Comparison of ENCODE assay signal across 13 cellular contexts in genomic region chr2:9803023-9803805, GRCh38. TPM values are rescaled to one million over a fixed set of nuclear protein-coding genes. Genes with fewer than 3 reads are reported as not detected.
DNase-seq lines count a peak whose midpoint lies in the region; ATAC-seq and TF ChIP-seq lines count a peak whose summit lies in the region.
"Had no signal": no experiment of that assay in that cellular context is flagged by ENCODE, and none has a peak within 500 bp of the region (broad histone marks: within the 10 kb centered on the region; RNA-seq: fewer than 3 reads in every experiment).

No MANE protein-coding gene starts in this region.

- DNase-seq in left ventricle myocardium superior = peak; percentile 36
- no peak for DNase-seq in right atrium auricular region (ENCODE audit: low spot score)
- peak; percentile 34 for DNase-seq in astrocyte of the hippocampus (ENCODE audit: low read depth, low spot score)
- peak; percentile 34 to 57 for DNase-seq in left lung
- DNase-seq in vagina (ENCODE audit: extremely low spot score in 2 of 2) = no peak
- no peak for DNase-seq in erythroblast (lab: John Stamatoyannopoulos, UW)
- DNase-seq: activated CD4-positive, alpha-beta memory T cell treated with anti-CD3 and anti-CD28 coated beads for 36 hours; central memory CD4-positive, alpha-beta T cell; NCI-H1048; stimulated activated CD8-positive, alpha-beta memory T cell treated with anti-CD3 and anti-CD28 coated beads, Interleukin-4, amount 100 ng/mL, for 48 hours; uterus had no signal

- no peaks in the 10 kb centered on the region for H3K36me3 ChIP-seq in right atrium auricular region
- H3K36me3 ChIP-seq in left lung = no peaks in the 10 kb centered on the region
- no peaks in the 10 kb centered on the region for H3K36me3 ChIP-seq in vagina
- H3K36me3 ChIP-seq: uterus had no signal

- intact Hi-C loops in left ventricle myocardium superior (cut with micrococcal nuclease) = no loop called here
- intact Hi-C loops in left lung (cut with DNase I) = loop anchor here in 1 of 2 donors (10.0 kb wide), 1 partner anchor 182 kb away; no protein-coding TSS in a partner anchor
- intact Hi-C loops in vagina (cut with DNase I) = no loop called here

- H3K4me3 ChIP-seq in right atrium auricular region (no peak overlapping the region), left lung (no peak overlapping the region), vagina (no peak overlapping the region)
- H3K4me3 ChIP-seq: uterus had no signal

- H3K9me3 ChIP-seq in right atrium auricular region = no peaks in the 10 kb centered on the region
- no peaks in the 10 kb centered on the region for H3K9me3 ChIP-seq in left lung
- H3K9me3 ChIP-seq in vagina = no peaks in the 10 kb centered on the region
- H3K9me3 ChIP-seq: uterus had no signal

- H3K27ac ChIP-seq in right atrium auricular region (no peak overlapping the region), left lung (peak overlapping the region in 1 of 2 donors; percentile 70), vagina (peak overlapping the region; percentile 97)

- TF ChIP-seq CTCF in right atrium auricular region (IDR thresholded peaks at IDR 0.05) (no peak), left lung (IDR thresholded peaks at IDR 0.05) (no peak), vagina (IDR thresholded peaks at IDR 0.05) (no peak)

- H3K4me1 ChIP-seq in right atrium auricular region (peaks cover 0 to 40% of the 10 kb centered on the region in 2 donors), left lung (peaks cover 4 to 35% of the 10 kb centered on the region in 2 donors), vagina (peaks cover 45% of the 10 kb centered on the region)
- H3K4me1 ChIP-seq: uterus had no signal

- ATAC-seq in left ventricle myocardium superior (no peak), left lung (no peak), GM19324 (IDR thresholded peaks at IDR 0.05; ENCODE audit: low FRiP score, unreplicated experiment) (no peak), HG02763 (IDR thresholded peaks at IDR 0.05; ENCODE audit: unreplicated experiment) (no peak)

- H3K27me3 ChIP-seq in right atrium auricular region (no peaks in the 10 kb centered on the region), left lung (no peaks in the 10 kb centered on the region), vagina (no peaks in the 10 kb centered on the region)
- H3K27me3 ChIP-seq: uterus had no signal

- TF ChIP-seq POLR2A in vagina (IDR thresholded peaks at IDR 0.05) = no peak
- no peak for TF ChIP-seq POLR2A in erythroblast (IDR thresholded peaks at IDR 0.05; ENCODE audit: low read length)

RNA-seq across cellular contexts. Expression of gene TAF1B, which starts 40.1 kb away (rescaled TPM):
- total RNA-seq in left ventricle myocardium superior (3.6 TPM), right atrium auricular region (1 to 10 TPM; 4.0 to 6.1 TPM), left lung (10 to 100 TPM; 22.0 to 22.1 TPM), vagina (20.1 TPM)

Comparison
In these comparisons a context has a peak if more than half of its experiments do, and no peak if none do; other contexts are left out.
1. DNase-seq: peak in left ventricle myocardium superior (single experiment), astrocyte of the hippocampus (single experiment) and left lung (2 of 2); none in right atrium auricular region (single experiment), vagina (0 of 2) and erythroblast (0 of 2).